In the genomic region with DNA sequence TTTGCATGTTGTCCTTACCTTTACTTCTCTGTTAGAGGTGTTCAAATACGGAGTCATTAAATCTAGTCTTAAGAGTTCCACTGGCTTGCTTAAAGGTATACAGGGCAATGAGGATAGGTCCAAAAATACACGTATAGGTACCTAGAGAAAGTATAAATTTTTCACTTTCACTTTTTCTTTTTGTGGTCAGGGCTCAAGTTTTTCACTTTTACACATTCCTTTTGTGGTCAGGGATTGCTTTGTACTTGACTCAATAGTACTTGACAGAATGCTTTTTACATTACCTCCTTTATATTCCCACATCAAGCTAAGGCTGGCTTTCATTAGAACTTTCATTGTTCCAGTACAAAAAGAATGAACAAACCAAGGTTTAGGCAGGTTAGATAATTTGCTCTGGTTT, we compare ENCODE assay signal across 14 cellular contexts. TPM values are rescaled to one million over a fixed set of nuclear protein-coding genes. Genes with fewer than 3 reads are reported as not detected.
DNase-seq lines count a peak whose midpoint lies in the region; ATAC-seq, FAIRE-seq and TF ChIP-seq lines count a peak whose summit lies in the region.
"Had no signal": no experiment of that assay in that cellular context is flagged by ENCODE, and none has a peak within 500 bp of the region (broad histone marks: within the 10 kb centered on the region; RNA-seq: fewer than 3 reads in every experiment).

No MANE protein-coding gene starts in this region.

- no peak overlapping the region for H3K9ac ChIP-seq in astrocyte (ENCODE audit: low read length)

- H3K27me3 ChIP-seq in astrocyte (ENCODE audit: insufficient read depth, low read length), result no peaks in the 10 kb centered on the region
- H3K27me3 ChIP-seq: brain microvascular endothelial cell, suprapubic skin had no signal

- H3K36me3 Mint-ChIP-seq in activated naive CD4-positive, alpha-beta T cell treated with anti-CD3 and anti-CD28 coated beads, Interleukin-2, amount 10 ng/mL, durations not matched to agents 7 days and 5 days, result peaks cover 65% of the 10 kb centered on the region
- peaks cover 26% of the 10 kb centered on the region for H3K36me3 Mint-ChIP-seq in astrocyte (ENCODE audit: low read depth, unreplicated experiment)

- H3K9me3 Mint-ChIP-seq in activated naive CD4-positive, alpha-beta T cell treated with anti-CD3 and anti-CD28 coated beads, Interleukin-2, amount 10 ng/mL, durations not matched to agents 7 days and 5 days, result no peaks in the 10 kb centered on the region
- no peaks in the 10 kb centered on the region for H3K9me3 Mint-ChIP-seq in astrocyte (ENCODE audit: unreplicated experiment)
- H3K9me3 Mint-ChIP-seq in stimulated activated naive CD8-positive, alpha-beta T cell treated with anti-CD3 and anti-CD28 coated beads, Interleukin-15, amount 100 ng/mL, for 72 hours, result peaks cover 4 to 9% of the 10 kb centered on the region in 2 donors

- TF ChIP-seq POLR2A in H54 (IDR thresholded peaks at IDR 0.05; ENCODE audit: low read depth, low read length), result no peak

- H3K79me2 ChIP-seq in astrocyte (ENCODE audit: insufficient read depth, low read length), result peaks cover 8% of the 10 kb centered on the region

- H3K36me3 ChIP-seq in astrocyte (ENCODE audit: insufficient read depth, low read length), result peaks cover 20% of the 10 kb centered on the region

- CTCF ChIA-PET in activated naive CD4-positive, alpha-beta T cell treated with anti-CD3 and anti-CD28 coated beads, Interleukin-2, amount 10 ng/mL, durations not matched to agents 7 days and 5 days (lab: Charles Lee), result interaction anchor here (0.9 kb wide), 1 partner anchor 16 kb away, joined by 3 read pairs; no protein-coding TSS in a partner anchor

- H3K27ac Mint-ChIP-seq in activated naive CD4-positive, alpha-beta T cell treated with anti-CD3 and anti-CD28 coated beads, Interleukin-2, amount 10 ng/mL, durations not matched to agents 7 days and 5 days, result peak overlapping the region; percentile 61
- no peak overlapping the region for H3K27ac Mint-ChIP-seq in astrocyte (ENCODE audit: unreplicated experiment)
- H3K27ac Mint-ChIP-seq in stimulated activated naive CD8-positive, alpha-beta T cell treated with anti-CD3 and anti-CD28 coated beads, Interleukin-15, amount 100 ng/mL, for 72 hours, result no peak overlapping the region

- FAIRE-seq in astrocyte (lab: Jason Lieb, UNC) (no peak), H54 (lab: Jason Lieb, UNC) (no peak)
- FAIRE-seq: keratinocyte had no signal

- H3K4me2 ChIP-seq in astrocyte (ENCODE audit: low read length), result no peak overlapping the region

- H4K20me1 ChIP-seq in astrocyte (ENCODE audit: insufficient read depth, low read length), result no peaks in the 10 kb centered on the region

- H3K9me3 ChIP-seq in astrocyte (ENCODE audit: insufficient read depth, low read depth, low read length), result no peaks in the 10 kb centered on the region
- H3K9me3 ChIP-seq: suprapubic skin had no signal

- ATAC-seq in HG03060 (IDR thresholded peaks at IDR 0.05; ENCODE audit: low read depth, unreplicated experiment) (peak; percentile 65), GM18870 (IDR thresholded peaks at IDR 0.05; ENCODE audit: unreplicated experiment) (no peak)
- peak; percentile 65 for ATAC-seq in stimulated activated naive CD8-positive, alpha-beta T cell treated with anti-CD3 and anti-CD28 coated beads, Interleukin-15, amount 100 ng/mL, for 72 hours

- H3K4me3 ChIP-seq in astrocyte (ENCODE audit: insufficient read depth, low read depth, low read length), result no peak overlapping the region
- H3K4me3 ChIP-seq: suprapubic skin had no signal

- TF ChIP-seq CTCF in astrocyte (IDR thresholded peaks at IDR 0.05; ENCODE audit: insufficient read depth, low read depth, low read length), result no peak

- H3K27ac ChIP-seq in astrocyte (ENCODE audit: low read depth, low read length), result no peak overlapping the region
- H3K27ac ChIP-seq: brain microvascular endothelial cell, suprapubic skin had no signal

- H3K27me3 Mint-ChIP-seq in activated naive CD4-positive, alpha-beta T cell treated with anti-CD3 and anti-CD28 coated beads, Interleukin-2, amount 10 ng/mL, durations not matched to agents 7 days and 5 days, result no peaks in the 10 kb centered on the region
- no peaks in the 10 kb centered on the region for H3K27me3 Mint-ChIP-seq in astrocyte (ENCODE audit: low read depth, unreplicated experiment)
- no peaks in the 10 kb centered on the region for H3K27me3 Mint-ChIP-seq in stimulated activated naive CD8-positive, alpha-beta T cell treated with anti-CD3 and anti-CD28 coated beads, Interleukin-15, amount 100 ng/mL, for 72 hours

- peaks cover 16% of the 10 kb centered on the region for H3K4me1 Mint-ChIP-seq in activated naive CD4-positive, alpha-beta T cell treated with anti-CD3 and anti-CD28 coated beads, Interleukin-2, amount 10 ng/mL, durations not matched to agents 7 days and 5 days
- H3K4me1 Mint-ChIP-seq in astrocyte (ENCODE audit: low read depth, unreplicated experiment), result peaks cover 5% of the 10 kb centered on the region
- peaks cover 29% of the 10 kb centered on the region for H3K4me1 Mint-ChIP-seq in stimulated activated naive CD8-positive, alpha-beta T cell treated with anti-CD3 and anti-CD28 coated beads, Interleukin-15, amount 100 ng/mL, for 72 hours

- no peak for DNase-seq in activated naive CD4-positive, alpha-beta T cell treated with anti-CD3 and anti-CD28 coated beads, Interleukin-2, amount 10 ng/mL, durations not matched to agents 7 days and 5 days
- DNase-seq in activated naive CD4-positive, alpha-beta T cell treated with Interleukin-2 at 50 U/mL for 16 hours, result no peak
- peak; percentile 61 for DNase-seq in astrocyte (ENCODE audit: low read depth)
- DNase-seq in stimulated activated naive CD8-positive, alpha-beta T cell treated with anti-CD3 and anti-CD28 coated beads, Interleukin-15, amount 100 ng/mL, for 72 hours, result no peak
- DNase-seq in H54 (ENCODE audit: insufficient read length, low spot score), result no peak
- no peak for DNase-seq in mesenteric fat pad (ENCODE audit: low spot score)
- DNase-seq: activated CD4-positive, alpha-beta T cell treated with anti-CD3 and anti-CD28 coated beads, Interleukin-2, amount 50 U/mL, for 4 hours; brain microvascular endothelial cell; NCI-H510A treated with DMSO at 0.1 percent for 48 hours; stimulated activated CD4-positive, alpha-beta T cell treated with anti-CD3 and anti-CD28 coated beads, Interleukin-4, amount 100 ng/mL, for 24 hours had no signal

- no peaks in the 10 kb centered on the region for H3K4me1 ChIP-seq in astrocyte (ENCODE audit: insufficient read depth, low read length)

- H3K4me3 Mint-ChIP-seq in activated naive CD4-positive, alpha-beta T cell treated with anti-CD3 and anti-CD28 coated beads, Interleukin-2, amount 10 ng/mL, durations not matched to agents 7 days and 5 days, result no peak overlapping the region
- no peak overlapping the region for H3K4me3 Mint-ChIP-seq in astrocyte (ENCODE audit: unreplicated experiment)
- H3K4me3 Mint-ChIP-seq in stimulated activated naive CD8-positive, alpha-beta T cell treated with anti-CD3 and anti-CD28 coated beads, Interleukin-15, amount 100 ng/mL, for 72 hours, result peak overlapping the region; percentile 24 to 34

- no peak overlapping the region for H2AFZ ChIP-seq in astrocyte (ENCODE audit: low read depth, low read length)

RNA-seq across cellular contexts. Expression of a gene that starts 21.7 kb away (rescaled TPM):
- 40.8 and 42.3 TPM in 2 replicates for total RNA-seq in astrocyte
- 35.2 TPM for total RNA-seq in mesenteric fat pad

RNA-seq across cellular contexts. Expression of a gene that starts 45.0 kb away (rescaled TPM):
- total RNA-seq in astrocyte, result 8.4 and 9.0 TPM in 2 replicates
- 11.5 TPM for total RNA-seq in mesenteric fat pad

Comparison
In these comparisons a context has a peak if more than half of its experiments do, and no peak if none do; other contexts are left out.
1. H3K4me3 Mint-ChIP-seq: peak in stimulated activated naive CD8-positive, alpha-beta T cell treated with anti-CD3 and anti-CD28 coated beads, Interleukin-15, amount 100 ng/mL, for 72 hours (2 of 2); none in activated naive CD4-positive, alpha-beta T cell treated with anti-CD3 and anti-CD28 coated beads, Interleukin-2, amount 10 ng/mL, durations not matched to agents 7 days and 5 days (single experiment) and astrocyte (single experiment).